8 cellular contexts compared by ENCODE assay signal in the genomic region with DNA sequence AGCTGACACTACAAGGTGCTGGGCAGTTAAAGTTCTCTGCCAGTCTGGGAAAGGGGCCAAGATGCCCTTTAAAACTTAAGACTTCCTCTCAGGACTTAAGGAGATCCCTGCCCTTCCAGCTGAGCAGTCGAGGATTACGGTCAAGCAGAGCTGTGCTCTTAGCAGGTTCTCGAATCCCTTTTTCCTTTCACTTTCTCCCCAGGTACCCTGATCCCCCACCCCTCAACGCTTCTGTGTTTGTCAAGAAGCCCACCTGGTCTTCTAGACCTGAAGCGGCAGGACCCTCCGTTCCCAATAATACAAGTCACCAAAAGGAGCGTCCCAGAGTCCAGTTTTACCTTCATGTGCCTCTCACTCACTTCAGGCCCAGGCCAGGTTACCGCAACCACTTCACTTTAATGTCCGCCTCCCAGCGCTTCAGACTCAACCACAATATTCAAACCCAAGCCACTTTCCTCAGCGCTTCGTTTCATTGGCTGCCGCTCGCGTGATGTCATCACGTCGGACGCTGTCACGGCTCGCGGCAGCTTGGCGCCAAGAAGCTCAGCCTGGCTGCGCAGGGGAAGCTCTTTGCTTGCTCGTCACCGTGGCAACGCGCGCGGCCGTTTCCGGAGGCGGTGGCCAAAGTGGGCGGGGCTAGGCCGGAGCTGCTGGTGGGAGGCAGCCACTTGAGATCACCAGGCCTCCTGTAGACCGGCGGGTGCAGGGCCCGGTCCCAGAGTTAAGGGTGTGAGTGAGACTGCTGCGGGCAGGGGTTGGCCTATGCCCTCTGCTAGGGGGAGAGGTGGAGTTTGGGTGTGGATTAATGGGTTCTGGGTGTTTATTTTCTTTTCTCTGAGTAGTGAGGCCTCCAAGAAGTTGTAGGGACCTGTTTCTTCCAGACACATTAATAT. TPM values are rescaled to one million over a fixed set of nuclear protein-coding genes. Genes with fewer than 3 reads are reported as not detected.
DNase-seq lines count a peak whose midpoint lies in the region; ATAC-seq and TF ChIP-seq lines count a peak whose summit lies in the region.

KIF18A (minus strand) TSS at position 431 of the 893 bp plus-strand sequence. CDS start 10,209 bp downstream, outside the sequence.
METTL15 (plus strand) TSS at position 663 of the 893 bp plus-strand sequence. CDS start 4,947 bp downstream, outside the sequence.

- ATAC-seq in GM18498 (IDR thresholded peaks at IDR 0.05; ENCODE audit: unreplicated experiment): peak; percentile 95
- ATAC-seq in HG02938 (IDR thresholded peaks at IDR 0.05; ENCODE audit: unreplicated experiment): peak; percentile 89

- H3K4me1 ChIP-seq in right atrium auricular region: peaks cover 0 to 30% of the 10 kb centered on the region in 2 donors
- H3K4me1 ChIP-seq in vagina: peaks cover 34% of the 10 kb centered on the region

- DNase-seq in NCI-H187 (lab: John Stamatoyannopoulos, UW): peak; percentile 97 to 99
- peak; percentile 94 to 98 (median 97) for DNase-seq in T-helper 2 cell
- DNase-seq in anterior cingulate cortex (lab: John Stamatoyannopoulos, UW): peak; percentile 83 to 100 (median 99)
- peak; percentile 100 for DNase-seq in right atrium auricular region (ENCODE audit: low spot score)
- DNase-seq in pulmonary artery endothelial cell (ENCODE audit: low read depth, low spot score): peak; percentile 96
- DNase-seq in vagina (ENCODE audit: extremely low spot score in 2 of 2): peak; percentile 99 to 100

- peak within 1 kb of the TSS; percentile 71 to 83 for H3K27ac ChIP-seq in right atrium auricular region
- H3K27ac ChIP-seq in vagina: peak within 1 kb of the TSS; percentile 76

- peak in 1 of 2 donors; percentile 43 for TF ChIP-seq POLR2A in vagina (IDR thresholded peaks at IDR 0.05)

- peak within 1 kb of the TSS; percentile 46 to 61 for H3K4me3 ChIP-seq in right atrium auricular region
- peak within 1 kb of the TSS; percentile 49 to 52 for H3K4me3 ChIP-seq in vagina

- no peaks in the 10 kb centered on the region for H3K27me3 ChIP-seq in right atrium auricular region
- no peaks in the 10 kb centered on the region for H3K27me3 ChIP-seq in vagina

- H3K36me3 ChIP-seq in right atrium auricular region: no peaks in the 10 kb centered on the region
- no peaks in the 10 kb centered on the region for H3K36me3 ChIP-seq in vagina

- TF ChIP-seq CTCF in right atrium auricular region (IDR thresholded peaks at IDR 0.05) (no peak), vagina (IDR thresholded peaks at IDR 0.05) (no peak)

- intact Hi-C loops in vagina (cut with DNase I): loop anchor here (10.0 kb wide), 1 partner anchor 593 kb away; no protein-coding TSS in a partner anchor

- H3K9me3 ChIP-seq in right atrium auricular region: no peaks in the 10 kb centered on the region
- no peaks in the 10 kb centered on the region for H3K9me3 ChIP-seq in vagina

RNA-seq across cellular contexts. Expression of gene KIF18A, which starts in this region (rescaled TPM):
- under 1 TPM; 0.43 to 0.52 TPM for total RNA-seq in right atrium auricular region
- 8.3 and 16.3 TPM in 2 replicates for total RNA-seq in pulmonary artery endothelial cell
- total RNA-seq in vagina: 2.5 TPM

RNA-seq across cellular contexts. Expression of gene METTL15, which starts in this region (rescaled TPM):
- 1 to 10 TPM; 5.3 to 9.5 TPM for total RNA-seq in right atrium auricular region
- total RNA-seq in pulmonary artery endothelial cell: 11.2 and 18.0 TPM in 2 replicates
- total RNA-seq in vagina: 14.7 TPM

Comparison
In these comparisons a context has a peak if more than half of its experiments do, and no peak if none do; other contexts are left out.
1. Peak in every context shown above with its lines: DNase-seq, ATAC-seq, H3K4me3 ChIP-seq and H3K27ac ChIP-seq.